14 cellular contexts compared by ENCODE assay signal in genomic region chr3:130906374-130906995, GRCh38. TPM values are rescaled to one million over a fixed set of nuclear protein-coding genes. Genes with fewer than 3 reads are reported as not detected.
DNase-seq lines count a peak whose midpoint lies in the region; ATAC-seq and TF ChIP-seq lines count a peak whose summit lies in the region.
"Had no signal": no experiment of that assay in that cellular context is flagged by ENCODE, and none has a peak within 500 bp of the region (broad histone marks: within the 10 kb centered on the region; RNA-seq: fewer than 3 reads in every experiment).

No MANE protein-coding gene starts in this region.

- peak overlapping the region; percentile 27 for H3K27ac Mint-ChIP-seq in T-helper 1 cell treated with Interleukin-12 subunit alpha and Interleukin-12 subunit beta and Interleukin-4 antibody, amounts not matched to agents 30 μg/mL and 1 μg/mL, for 36 hours
- peak overlapping the region; percentile 14 to 72 for H3K27ac Mint-ChIP-seq in natural killer cell
- H3K27ac Mint-ChIP-seq: neural progenitor cell had no signal

- no peak overlapping the region for H3K4me3 Mint-ChIP-seq in T-helper 1 cell treated with Interleukin-12 subunit alpha and Interleukin-12 subunit beta and Interleukin-4 antibody, amounts not matched to agents 30 μg/mL and 1 μg/mL, for 36 hours
- H3K4me3 Mint-ChIP-seq in natural killer cell = no peak overlapping the region
- H3K4me3 Mint-ChIP-seq: neural progenitor cell had no signal

- H3K27me3 Mint-ChIP-seq in T-helper 1 cell treated with Interleukin-12 subunit alpha and Interleukin-12 subunit beta and Interleukin-4 antibody, amounts not matched to agents 30 μg/mL and 1 μg/mL, for 36 hours (ENCODE audit: low read depth) = no peaks in the 10 kb centered on the region
- H3K27me3 Mint-ChIP-seq in natural killer cell (ENCODE audit: low read depth in 2 of 2) = no peaks in the 10 kb centered on the region

- in situ Hi-C loops in GM13977 (cut with MboI; ENCODE audit: low pct_unique_long_range_greater_than_20kb, low sequenced_read_pairs, unreplicated experiment) = no loop called here

- peaks cover 3% of the 10 kb centered on the region for H3K9me3 Mint-ChIP-seq in T-helper 1 cell treated with Interleukin-12 subunit alpha and Interleukin-12 subunit beta and Interleukin-4 antibody, amounts not matched to agents 30 μg/mL and 1 μg/mL, for 36 hours
- no peaks in the 10 kb centered on the region for H3K9me3 Mint-ChIP-seq in natural killer cell

- intact Hi-C loops in natural killer cell (cut with micrococcal nuclease) = no loop called here

- H3K4me1 Mint-ChIP-seq in T-helper 1 cell treated with Interleukin-12 subunit alpha and Interleukin-12 subunit beta and Interleukin-4 antibody, amounts not matched to agents 30 μg/mL and 1 μg/mL, for 36 hours (ENCODE audit: low read depth) = peaks cover 44% of the 10 kb centered on the region
- H3K4me1 Mint-ChIP-seq in natural killer cell = peaks cover 57 to 60% of the 10 kb centered on the region in 2 donors
- H3K4me1 Mint-ChIP-seq: neural progenitor cell had no signal

- no peak for ATAC-seq in natural killer cell

- TF ChIP-seq CTCF in natural killer cell (IDR thresholded peaks at IDR 0.05) (no peak), GM13977 (IDR thresholded peaks at IDR 0.05; ENCODE audit: extremely low read depth, insufficient read depth, missing control alignments) (no peak)

- H3K36me3 Mint-ChIP-seq in T-helper 1 cell treated with Interleukin-12 subunit alpha and Interleukin-12 subunit beta and Interleukin-4 antibody, amounts not matched to agents 30 μg/mL and 1 μg/mL, for 36 hours (ENCODE audit: low read depth) = peaks cover 4% of the 10 kb centered on the region
- no peaks in the 10 kb centered on the region for H3K36me3 Mint-ChIP-seq in natural killer cell

- DNase-seq in T-helper 1 cell (no peak), M059J (ENCODE audit: low read depth) (peak; percentile 95), astrocyte of the hippocampus (ENCODE audit: low read depth, low spot score) (peak; percentile 34), natural killer cell (no peak), LoVo (ENCODE audit: low spot score) (no peak), NCI-H1092 treated with DMSO at 0.1 percent for 48 hours (lab: John Stamatoyannopoulos, UW) (no peak), GM13977 (ENCODE audit: low spot score) (no peak)
- DNase-seq: 8988T; activated CD8-positive, alpha-beta memory T cell treated with anti-CD3 and anti-CD28 coated beads for 24 hours; amniotic stem cell; glutamatergic neuron; tibial artery had no signal

RNA-seq across cellular contexts. Expression of gene ATP2C1, which starts 12.6 kb away (rescaled TPM):
- total RNA-seq in M059J (2014; rRNA removed; shearing (Covaris generic)) = 17.2 and 33.9 TPM in 2 replicates
- 10 to 100 TPM; 58.8 to 72.9 (median 60.6) TPM for total RNA-seq in natural killer cell

Comparison
In these comparisons a context has a peak if more than half of its experiments do, and no peak if none do; other contexts are left out.
1. DNase-seq: peak in M059J (single experiment) and astrocyte of the hippocampus (single experiment); none in T-helper 1 cell (0 of 5), natural killer cell (single experiment), LoVo (single experiment), NCI-H1092 treated with DMSO at 0.1 percent for 48 hours (single experiment) and GM13977 (single experiment).